In genomic region chr13:58795715-58796114, GRCh38 we compare ENCODE assay signal across 35 cellular contexts.
"Had no signal": no experiment of that assay in that cellular context is flagged by ENCODE, and none has a peak within 500 bp of the region (broad histone marks: within the 10 kb centered on the region; RNA-seq: fewer than 3 reads in every experiment).

No MANE protein-coding gene starts in this region.

- H3K27me3 ChIP-seq: MG63 had no signal

- DNase-seq: Karpas-422, Kasumi-1, MG63, MM.1S, MV-4-11, NCI-H1048, NCI-H1092, NCI-H1092 treated with DMSO at 0.1 percent for 48 hours, NCI-H1105, NCI-H1105 treated with DMSO at 0.1 percent for 48 hours, NCI-H1417, NCI-H1417 treated with DMSO at 0.1 percent for 48 hours, NCI-H1436, NCI-H1436 treated with DMSO at 0.1 percent for 48 hours, NCI-H146, NCI-H1694, NCI-H1694 treated with DMSO at 0.1 percent for 48 hours, NCI-H187, NCI-H187 treated with DMSO at 0.1 percent for 48 hours, NCI-H1930, NCI-H2029, NCI-H2029 treated with DMSO at 0.1 percent for 48 hours, NCI-H2081, NCI-H2081 treated with DMSO at 0.1 percent for 48 hours, NCI-H2107, NCI-H2171, NCI-H2171 treated with DMSO at 0.1 percent for 48 hours, NCI-H2227 treated with DMSO at 0.1 percent for 48 hours, NCI-H226, NCI-H345, NCI-H446, NCI-H446 treated with DMSO at 0.1 percent for 48 hours, NCI-H510A, NCI-H510A treated with DMSO at 0.1 percent for 48 hours, NCI-H524 had no signal

- H3K9me3 ChIP-seq: MG63 had no signal

- H3K36me3 ChIP-seq: MG63 had no signal

- H3K4me3 ChIP-seq: MG63 had no signal
